Comparison of ENCODE assay signal across 10 cellular contexts in the genomic region with DNA sequence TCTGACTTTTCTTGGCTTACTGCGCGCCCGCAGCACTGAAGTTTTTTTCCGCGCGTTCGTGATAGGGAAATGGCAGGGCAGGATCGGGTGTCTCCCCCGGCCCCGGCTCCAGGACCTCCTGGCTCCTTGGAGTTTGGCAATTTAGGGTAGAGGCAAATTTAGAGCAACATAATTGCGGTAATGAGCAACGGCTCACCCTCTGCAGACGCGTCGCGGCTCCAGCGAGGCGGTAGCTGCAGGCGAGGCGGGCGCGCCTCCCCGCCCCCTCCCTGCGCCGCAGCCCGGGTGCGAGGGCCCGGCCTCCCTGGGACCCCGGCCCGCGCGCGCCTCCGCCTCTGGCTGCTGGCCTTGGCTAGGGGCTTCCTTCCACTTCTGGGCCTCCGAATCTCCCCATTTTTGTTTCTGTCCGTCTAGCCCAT. TPM values are rescaled to one million over a fixed set of nuclear protein-coding genes. Genes with fewer than 3 reads are reported as not detected.
DNase-seq lines count a peak whose midpoint lies in the region; ATAC-seq and TF ChIP-seq lines count a peak whose summit lies in the region.
"Had no signal": no experiment of that assay in that cellular context is flagged by ENCODE, and none has a peak within 500 bp of the region (broad histone marks: within the 10 kb centered on the region; RNA-seq: fewer than 3 reads in every experiment).

No MANE protein-coding gene starts in this region.

- H3K4me1 Mint-ChIP-seq in WTC11, result peaks cover 57% of the 10 kb centered on the region

- POLR2A ChIA-PET in WTC11 (lab: Charles Lee), result no interaction called here

- H3K27me3 ChIP-seq in colonic mucosa, result peaks cover 99% of the 10 kb centered on the region

- H3K4me3 ChIP-seq in GM12875 (ENCODE audit: low read depth, low read length) (peak overlapping the region; percentile 37), foreskin fibroblast (ENCODE audit: low read depth in 1 of 2, low read length in 2 of 2) (peak overlapping the region; percentile 27 to 34), retinal pigment epithelial cell (ENCODE audit: low read length) (peak overlapping the region; percentile 34), colonic mucosa (no peak overlapping the region)

- CTCF ChIA-PET in WTC11 (lab: Charles Lee), result interaction anchor here (1.0 to 2.1 kb wide), 2 partner anchors 12 to 198 kb away, joined by 3 to 12 read pairs; no protein-coding TSS in a partner anchor

- intact Hi-C loops in colonic mucosa (cut with DNase I), result no loop called here

- no peak overlapping the region for H3K27ac ChIP-seq in colonic mucosa

- peak overlapping the region; percentile 72 for H3K4me3 Mint-ChIP-seq in WTC11

- H3K4me1 ChIP-seq in colonic mucosa, result no peaks in the 10 kb centered on the region

- H3K27me3 Mint-ChIP-seq in WTC11 (ENCODE audit: low read depth), result no peaks in the 10 kb centered on the region; the same call in 1 of the 2 replicates

- peaks cover 7% of the 10 kb centered on the region for H3K36me3 Mint-ChIP-seq in WTC11

- no peak overlapping the region for H3K27ac Mint-ChIP-seq in WTC11

- ATAC-seq in WTC11 (no peak), HG03097 (IDR thresholded peaks at IDR 0.05; ENCODE audit: low FRiP score, unreplicated experiment) (no peak), HG02885 (IDR thresholded peaks at IDR 0.05; ENCODE audit: poor library complexity, unreplicated experiment) (no peak)
- ATAC-seq: left colon had no signal

- no peaks in the 10 kb centered on the region for H3K9me3 ChIP-seq in colonic mucosa

- DNase-seq in WTC11 (ENCODE audit: low spot score) (no peak), foreskin fibroblast (no peak), retinal pigment epithelial cell (ENCODE audit: low read depth) (no peak), colonic mucosa (no peak)
- DNase-seq: anterior cingulate cortex, left colon, T-helper 9 cell had no signal

- TF ChIP-seq CTCF in GM12875 (IDR thresholded peaks at IDR 0.05; ENCODE audit: borderline replicate concordance, insufficient read depth, low read depth, low read length) (no peak), WTC11 (IDR thresholded peaks at IDR 0.05) (no peak), foreskin fibroblast (IDR thresholded peaks at IDR 0.05; ENCODE audit: low read depth, low read length) (no peak), retinal pigment epithelial cell (conservative IDR thresholded peaks at IDR 0.05; ENCODE audit: low read depth, low read length) (no peak), colonic mucosa (IDR thresholded peaks at IDR 0.05) (no peak)

- no peaks in the 10 kb centered on the region for H3K36me3 ChIP-seq in colonic mucosa

- no peaks in the 10 kb centered on the region for H3K9me3 Mint-ChIP-seq in WTC11

- no peak overlapping the region for H3K9ac ChIP-seq in colonic mucosa (ENCODE audit: low read depth in 2 of 2, low read length in 2 of 2)

TF ChIP-seq in WTC11, 78 proteins besides CTCF, POLR2A, EP300 and RAD21:
- TF ChIP-seq KAT7 (CRISPR knock-in tag; IDR thresholded peaks at IDR 0.05; ENCODE audit: borderline replicate concordance) (no peak), JAZF1 (CRISPR knock-in tag; IDR thresholded peaks at IDR 0.05) (no peak)
- TF ChIP-seq, protein P1, sequence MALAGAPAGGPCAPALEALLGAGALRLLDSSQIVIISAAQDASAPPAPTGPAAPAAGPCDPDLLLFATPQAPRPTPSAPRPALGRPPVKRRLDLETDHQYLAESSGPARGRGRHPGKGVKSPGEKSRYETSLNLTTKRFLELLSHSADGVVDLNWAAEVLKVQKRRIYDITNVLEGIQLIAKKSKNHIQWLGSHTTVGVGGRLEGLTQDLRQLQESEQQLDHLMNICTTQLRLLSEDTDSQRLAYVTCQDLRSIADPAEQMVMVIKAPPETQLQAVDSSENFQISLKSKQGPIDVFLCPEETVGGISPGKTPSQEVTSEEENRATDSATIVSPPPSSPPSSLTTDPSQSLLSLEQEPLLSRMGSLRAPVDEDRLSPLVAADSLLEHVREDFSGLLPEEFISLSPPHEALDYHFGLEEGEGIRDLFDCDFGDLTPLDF (CRISPR knock-in tag; IDR thresholded peaks at IDR 0.05), result no peak
- TF ChIP-seq, protein P2, sequence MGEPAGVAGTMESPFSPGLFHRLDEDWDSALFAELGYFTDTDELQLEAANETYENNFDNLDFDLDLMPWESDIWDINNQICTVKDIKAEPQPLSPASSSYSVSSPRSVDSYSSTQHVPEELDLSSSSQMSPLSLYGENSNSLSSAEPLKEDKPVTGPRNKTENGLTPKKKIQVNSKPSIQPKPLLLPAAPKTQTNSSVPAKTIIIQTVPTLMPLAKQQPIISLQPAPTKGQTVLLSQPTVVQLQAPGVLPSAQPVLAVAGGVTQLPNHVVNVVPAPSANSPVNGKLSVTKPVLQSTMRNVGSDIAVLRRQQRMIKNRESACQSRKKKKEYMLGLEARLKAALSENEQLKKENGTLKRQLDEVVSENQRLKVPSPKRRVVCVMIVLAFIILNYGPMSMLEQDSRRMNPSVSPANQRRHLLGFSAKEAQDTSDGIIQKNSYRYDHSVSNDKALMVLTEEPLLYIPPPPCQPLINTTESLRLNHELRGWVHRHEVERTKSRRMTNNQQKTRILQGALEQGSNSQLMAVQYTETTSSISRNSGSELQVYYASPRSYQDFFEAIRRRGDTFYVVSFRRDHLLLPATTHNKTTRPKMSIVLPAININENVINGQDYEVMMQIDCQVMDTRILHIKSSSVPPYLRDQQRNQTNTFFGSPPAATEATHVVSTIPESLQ (CRISPR knock-in tag; IDR thresholded peaks at IDR 0.05), result no peak

RNA-seq across cellular contexts. Expression of a gene that starts 6.2 kb away (rescaled TPM):
- total RNA-seq in WTC11 (2021), result 0.28 to 0.62 TPM (median 0.41 TPM) in 3 replicates
- total RNA-seq in colonic mucosa, result under 1 TPM; 0.25 to 0.53 TPM
